ENCODE assay signal across 1 cellular context in the genomic region with DNA sequence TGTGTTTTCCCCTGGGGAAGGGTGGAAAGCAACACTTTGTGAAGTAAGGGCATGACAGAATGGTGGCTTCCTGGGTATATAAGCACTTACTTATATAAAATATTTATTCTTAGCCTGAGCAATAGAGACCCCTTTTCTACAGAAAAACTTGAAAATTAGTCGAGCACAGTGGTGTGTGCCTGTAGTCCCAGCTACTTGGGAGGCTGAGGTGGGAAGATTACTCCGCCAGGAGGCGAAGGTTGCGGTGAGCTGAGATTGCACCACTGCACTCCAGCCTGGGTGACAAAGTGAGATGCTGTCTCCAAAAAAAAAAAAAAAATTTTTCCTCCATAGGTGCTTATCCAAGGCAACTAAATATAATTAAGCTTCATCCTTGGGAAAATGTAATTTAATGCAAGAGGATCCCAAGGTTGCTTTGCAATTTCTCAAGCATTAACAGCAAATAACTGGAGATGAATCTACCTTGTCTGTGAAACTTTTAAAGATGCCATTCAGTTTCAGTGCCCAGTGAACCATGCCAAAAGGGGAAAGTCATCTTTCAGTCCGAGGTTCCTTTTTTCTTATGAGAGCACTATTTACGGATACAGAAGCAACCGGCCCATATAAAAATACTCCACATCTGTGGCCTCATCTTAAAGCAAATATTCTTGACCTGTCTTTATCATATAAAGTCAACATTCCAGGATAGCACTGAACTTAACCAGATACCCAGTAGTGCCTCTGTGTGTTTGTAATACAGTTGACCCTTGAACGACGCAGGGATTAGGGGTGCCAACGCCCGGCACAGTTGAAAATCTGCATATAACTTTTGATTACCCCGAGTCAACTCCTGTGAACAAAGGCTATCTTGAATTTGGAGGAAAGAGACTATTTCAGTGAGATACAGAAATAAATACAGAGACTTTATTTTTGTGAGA.
TF ChIP-seq lines count a peak whose summit lies in the region.

No MANE protein-coding gene starts in this region.

TF ChIP-seq in SK-N-SH, 30 proteins besides CTCF, POLR2A, EP300 and RAD21:
- TF ChIP-seq POLR2AphosphoS5 (IDR thresholded peaks at IDR 0.05; ENCODE audit: low read depth, low read length) = no peak
- no peak for TF ChIP-seq NRF1 (IDR thresholded peaks at IDR 0.05; ENCODE audit: low read depth, low read length)
- TF ChIP-seq NFIC (IDR thresholded peaks at IDR 0.05; ENCODE audit: borderline replicate concordance) = no peak
- TF ChIP-seq SMC3 (IDR thresholded peaks at IDR 0.05; ENCODE audit: low read depth, low read length) = no peak
- TF ChIP-seq, protein P1, sequence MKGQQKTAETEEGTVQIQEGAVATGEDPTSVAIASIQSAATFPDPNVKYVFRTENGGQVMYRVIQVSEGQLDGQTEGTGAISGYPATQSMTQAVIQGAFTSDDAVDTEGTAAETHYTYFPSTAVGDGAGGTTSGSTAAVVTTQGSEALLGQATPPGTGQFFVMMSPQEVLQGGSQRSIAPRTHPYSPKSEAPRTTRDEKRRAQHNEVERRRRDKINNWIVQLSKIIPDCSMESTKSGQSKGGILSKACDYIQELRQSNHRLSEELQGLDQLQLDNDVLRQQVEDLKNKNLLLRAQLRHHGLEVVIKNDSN (IDR thresholded peaks at IDR 0.05; ENCODE audit: borderline replicate concordance, low read depth) = no peak
- no peak for TF ChIP-seq CHD2 (IDR thresholded peaks at IDR 0.05; ENCODE audit: low read length, partially characterized antibody)
- TF ChIP-seq, protein P2, sequence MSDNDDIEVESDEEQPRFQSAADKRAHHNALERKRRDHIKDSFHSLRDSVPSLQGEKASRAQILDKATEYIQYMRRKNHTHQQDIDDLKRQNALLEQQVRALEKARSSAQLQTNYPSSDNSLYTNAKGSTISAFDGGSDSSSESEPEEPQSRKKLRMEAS (IDR thresholded peaks at IDR 0.05; ENCODE audit: low read depth) = no peak
- no peak for TF ChIP-seq FOSL2 (IDR thresholded peaks at IDR 0.05; ENCODE audit: borderline replicate concordance, low read depth)
- TF ChIP-seq, protein P3, sequence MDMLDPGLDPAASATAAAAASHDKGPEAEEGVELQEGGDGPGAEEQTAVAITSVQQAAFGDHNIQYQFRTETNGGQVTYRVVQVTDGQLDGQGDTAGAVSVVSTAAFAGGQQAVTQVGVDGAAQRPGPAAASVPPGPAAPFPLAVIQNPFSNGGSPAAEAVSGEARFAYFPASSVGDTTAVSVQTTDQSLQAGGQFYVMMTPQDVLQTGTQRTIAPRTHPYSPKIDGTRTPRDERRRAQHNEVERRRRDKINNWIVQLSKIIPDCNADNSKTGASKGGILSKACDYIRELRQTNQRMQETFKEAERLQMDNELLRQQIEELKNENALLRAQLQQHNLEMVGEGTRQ (IDR thresholded peaks at IDR 0.05; ENCODE audit: borderline replicate concordance, low read depth, low read length) = no peak
- no peak for TF ChIP-seq YY1 (IDR thresholded peaks at IDR 0.05; ENCODE audit: low read depth)
